15 cellular contexts compared by ENCODE assay signal in the genomic region with DNA sequence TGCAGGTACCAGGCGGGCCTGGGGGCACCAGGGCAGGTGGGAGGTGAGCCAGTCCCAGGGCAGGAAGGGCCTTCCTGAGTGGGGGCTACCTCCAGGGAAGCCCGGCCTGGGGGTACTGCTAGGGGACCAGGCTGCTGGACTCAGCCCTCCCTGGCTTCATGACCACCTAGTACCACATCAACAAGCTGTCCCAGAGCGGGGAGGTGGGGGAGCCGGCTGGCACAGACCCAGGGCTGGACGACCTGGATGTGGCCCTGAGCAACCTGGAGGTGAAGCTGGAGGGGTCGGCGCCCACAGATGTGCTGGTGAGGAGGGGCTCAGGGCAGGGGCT. TPM values are rescaled to one million over a fixed set of nuclear protein-coding genes. Genes with fewer than 3 reads are reported as not detected.
A peak's percentile ranks its signal among the peaks of the same experiment; 100 is the strongest.
DNase-seq lines count a peak whose midpoint lies in the region; ATAC-seq, FAIRE-seq and TF ChIP-seq lines count a peak whose summit lies in the region.
"Had no signal": no experiment of that assay in that cellular context is flagged by ENCODE, and none has a peak within 500 bp of the region (broad histone marks: within the 10 kb centered on the region; RNA-seq: fewer than 3 reads in every experiment).

No MANE protein-coding gene starts in this region.

- POLR2A ChIA-PET in HepG2 (lab: Yijun Ruan, JAX): no interaction called here

- peak overlapping the region in 2 of 11 experiments; percentile 14 to 25; a peak in 3 of 22 replicates for H3K4me2 ChIP-seq in BLaER1 treated with 17β-estradiol and CSF1 and Interleukin-3, amounts not matched to agents 10 nM and 100 nM
- no peak overlapping the region for H3K4me2 ChIP-seq in HepG2 (ENCODE audit: low read depth, low read length)
- H3K4me2 ChIP-seq: KMS-11, SK-N-SH had no signal

- no peak for FAIRE-seq in HepG2 (lab: Jason Lieb, UNC)
- FAIRE-seq: H1 had no signal

- H3K4me1 ChIP-seq in BLaER1 treated with 17β-estradiol and CSF1 and Interleukin-3, amounts not matched to agents 10 nM and 100 nM: peaks cover 52 to 99% (median 65%) of the 10 kb centered on the region in 10 experiments
- peaks cover 33% of the 10 kb centered on the region for H3K4me1 ChIP-seq in HepG2 (ENCODE audit: insufficient read depth, low read length)

- intact Hi-C loops in Calu3 (cut with micrococcal nuclease; ENCODE audit: unreplicated experiment): no loop called here
- intact Hi-C loops in HepG2 (cut with micrococcal nuclease; ENCODE audit: unreplicated experiment): no loop called here

- no peak for TF ChIP-seq CTCF in Calu3 (IDR thresholded peaks at IDR 0.05; ENCODE audit: unreplicated experiment)
- no peak for TF ChIP-seq CTCF in HepG2 (CRISPR knock-in tag; IDR thresholded peaks at IDR 0.05)

- H3K36me3 ChIP-seq in BLaER1 treated with 17β-estradiol and CSF1 and Interleukin-3, amounts not matched to agents 10 nM and 100 nM: peaks cover 80 to 98% (median 92%) of the 10 kb centered on the region in 11 experiments
- H3K36me3 ChIP-seq in HepG2 (replicated peaks in 1 of 2; ENCODE audit: control insufficient read depth in 1 of 2, insufficient read depth in 2 of 2, low read length in 2 of 2): peaks cover 0 to 3% of the 10 kb centered on the region in 2 experiments; a peak in 2 of 5 replicates

- CTCF ChIA-PET in Calu3 (lab: Charles Lee) (no interaction called here), HepG2 (lab: Yijun Ruan, JAX; ENCODE audit: low intra/inter-chr PET ratio, low total read pairs) (no interaction called here)

- in situ Hi-C loops in HepG2 (cut with HindIII; ENCODE audit: extremely low pct_ligation_motif_present, low pct_unique_long_range_greater_than_20kb): no loop called here

- peak overlapping the region in 9 of 11 experiments; percentile 11 to 65 (median 41); a peak in 14 of 22 replicates for H3K9ac ChIP-seq in BLaER1 treated with 17β-estradiol and CSF1 and Interleukin-3, amounts not matched to agents 10 nM and 100 nM
- no peak overlapping the region for H3K9ac ChIP-seq in HepG2 (ENCODE audit: insufficient read depth, low read depth, low read length)
- H3K9ac ChIP-seq: KMS-11, SK-N-SH had no signal

- TF ChIP-seq RAD21 in HepG2 (CRISPR knock-in tag; IDR thresholded peaks at IDR 0.05): no peak

- no peak for TF ChIP-seq POLR2A in HepG2 (IDR thresholded peaks at IDR 0.05; ENCODE audit: insufficient read depth in 1 of 2, low read depth in 2 of 2, low read length in 2 of 2)

- H3K36me3 Mint-ChIP-seq in Calu3 (ENCODE audit: insufficient read depth, unreplicated experiment): peaks cover 89% of the 10 kb centered on the region
- peaks cover 35% of the 10 kb centered on the region for H3K36me3 Mint-ChIP-seq in stimulated activated effector memory CD8-positive, alpha-beta T cell treated with anti-CD3 and anti-CD28 coated beads, Interleukin-12 subunit alpha, Interleukin-12 subunit beta, amount 100 ng/mL, for 72 hours

- no TSS peak for BruUV-seq in Calu3 (replicated peaks; lab: Mats Ljungman, UMichigan)
- BruUV-seq in HepG2 (replicated peaks; lab: Mats Ljungman, UMichigan): no TSS peak

- H3K4me3 Mint-ChIP-seq in Calu3 (ENCODE audit: low read depth, unreplicated experiment): no peak overlapping the region
- H3K4me3 Mint-ChIP-seq in stimulated activated effector memory CD8-positive, alpha-beta T cell treated with anti-CD3 and anti-CD28 coated beads, Interleukin-12 subunit alpha, Interleukin-12 subunit beta, amount 100 ng/mL, for 72 hours: no peak overlapping the region

- peak overlapping the region in 8 of 11 experiments; percentile 8 to 48 (median 28); a peak in 13 of 22 replicates for H3K27ac ChIP-seq in BLaER1 treated with 17β-estradiol and CSF1 and Interleukin-3, amounts not matched to agents 10 nM and 100 nM
- no peak overlapping the region for H3K27ac ChIP-seq in HepG2 (ENCODE audit: extremely low read length, insufficient read depth, low read length)
- H3K27ac ChIP-seq: KMS-11 had no signal

- H3K4me1 Mint-ChIP-seq in Calu3 (ENCODE audit: low read depth, unreplicated experiment): peaks cover 9% of the 10 kb centered on the region
- H3K4me1 Mint-ChIP-seq in stimulated activated effector memory CD8-positive, alpha-beta T cell treated with anti-CD3 and anti-CD28 coated beads, Interleukin-12 subunit alpha, Interleukin-12 subunit beta, amount 100 ng/mL, for 72 hours: peaks cover 23% of the 10 kb centered on the region

- no peak overlapping the region for H2AFZ ChIP-seq in HepG2 (ENCODE audit: low read length)

- DNase-seq in Calu3 (no peak), HepG2 (ENCODE audit: low spot score) (no peak), NCI-H1694 (lab: John Stamatoyannopoulos, UW) (no peak)
- no peak for DNase-seq in stimulated activated effector memory CD8-positive, alpha-beta T cell treated with anti-CD3 and anti-CD28 coated beads, Interleukin-12 subunit alpha, Interleukin-12 subunit beta, amount 100 ng/mL, for 72 hours (ENCODE audit: low spot score in 2 of 2)
- no peak for DNase-seq in effector CD4-positive, alpha-beta T cell
- no peak for DNase-seq in effector CD8-positive, alpha-beta T cell (lab: John Stamatoyannopoulos, UW)
- DNase-seq: NCI-H1048, NCI-H146, NCI-H524 treated with DMSO at 0.1 percent for 48 hours, SHP77 had no signal

- no peaks in the 10 kb centered on the region for H3K79me2 ChIP-seq in HepG2 (ENCODE audit: insufficient read depth, low read length)

- ATAC-seq in HepG2: peak; percentile 26
- no peak for ATAC-seq in stimulated activated effector memory CD8-positive, alpha-beta T cell treated with anti-CD3 and anti-CD28 coated beads, Interleukin-12 subunit alpha, Interleukin-12 subunit beta, amount 100 ng/mL, for 72 hours
- ATAC-seq: Panc1 had no signal

- no peaks in the 10 kb centered on the region for H3K27me3 ChIP-seq in BLaER1 treated with 17β-estradiol and CSF1 and Interleukin-3, amounts not matched to agents 10 nM and 100 nM
- no peaks in the 10 kb centered on the region for H3K27me3 ChIP-seq in HepG2 (ENCODE audit: control insufficient read depth in 1 of 2, insufficient read depth in 2 of 2, low read length in 2 of 2)

- no peak overlapping the region for H3K4me3 ChIP-seq in BLaER1 treated with 17β-estradiol and CSF1 and Interleukin-3, amounts not matched to agents 10 nM and 100 nM
- no peak overlapping the region for H3K4me3 ChIP-seq in HepG2 (replicated peaks in 1 of 3; ENCODE audit: insufficient read depth in 1 of 3, low read depth in 2 of 3, low read length in 3 of 3)

- H3K9me3 Mint-ChIP-seq in Calu3 (ENCODE audit: low read depth, unreplicated experiment): no peaks in the 10 kb centered on the region
- no peaks in the 10 kb centered on the region for H3K9me3 Mint-ChIP-seq in stimulated activated effector memory CD8-positive, alpha-beta T cell treated with anti-CD3 and anti-CD28 coated beads, Interleukin-12 subunit alpha, Interleukin-12 subunit beta, amount 100 ng/mL, for 72 hours

- 90% methylated on average over 2 of the region's 7 CpGs for WGBS in HepG2 (ENCODE audit: low lambda C conversion rate)

- no peaks in the 10 kb centered on the region for H3K9me3 ChIP-seq in BLaER1 treated with 17β-estradiol and CSF1 and Interleukin-3, amounts not matched to agents 10 nM and 100 nM (replicated peaks in 1 of 11)
- no peaks in the 10 kb centered on the region for H3K9me3 ChIP-seq in HepG2 (ENCODE audit: low read length)
- H3K9me3 ChIP-seq: SK-N-SH had no signal

- peaks cover 4 to 97% (median 61%) of the 10 kb centered on the region in 11 experiments; a peak in 21 of 22 replicates for H4K20me1 ChIP-seq in BLaER1 treated with 17β-estradiol and CSF1 and Interleukin-3, amounts not matched to agents 10 nM and 100 nM
- no peaks in the 10 kb centered on the region for H4K20me1 ChIP-seq in HepG2 (ENCODE audit: insufficient read depth, low read length)

- H3K27ac Mint-ChIP-seq in Calu3 (ENCODE audit: unreplicated experiment): peak overlapping the region; percentile 19
- peak overlapping the region; percentile 86 for H3K27ac Mint-ChIP-seq in stimulated activated effector memory CD8-positive, alpha-beta T cell treated with anti-CD3 and anti-CD28 coated beads, Interleukin-12 subunit alpha, Interleukin-12 subunit beta, amount 100 ng/mL, for 72 hours

- no peak for TF ChIP-seq EP300 in HepG2 (IDR thresholded peaks at IDR 0.05; ENCODE audit: low read depth in 2 of 2, low read length in 2 of 2)
- no peak for TF ChIP-seq EP300 in HepG2 (CRISPR knock-in tag; IDR thresholded peaks at IDR 0.05; ENCODE audit: borderline replicate concordance)

- H3K27me3 Mint-ChIP-seq in Calu3 (ENCODE audit: unreplicated experiment): no peaks in the 10 kb centered on the region

RNA-seq across cellular contexts. Expression of a gene that starts 6.7 kb away (rescaled TPM):
- 43.1 TPM in 2 replicates for total RNA-seq in Calu3 (2022)
- 21.0 and 24.8 TPM in 2 replicates for total RNA-seq in HepG2 (2016; rRNA removed; fragmentation: Illumina TruSeq; extraction: Trizol)
- total RNA-seq in HepG2 (2016; cell fraction: cytosol; rRNA removed; fragmentation: Illumina TruSeq; extraction: Trizol; ENCODE audit: low read depth): 51.8 and 67.6 TPM in 2 replicates
- 18.2 and 26.1 TPM in 2 replicates for total RNA-seq in HepG2 (2016; cell fraction: insoluble cytoplasmic fraction; rRNA removed; fragmentation: Illumina TruSeq; extraction: Trizol)
- total RNA-seq in HepG2 (2016; cell fraction: membrane; rRNA removed; fragmentation: Illumina TruSeq; extraction: Trizol): 40.6 and 48.2 TPM in 2 replicates
- total RNA-seq in HepG2 (2016; cell fraction: nucleus; rRNA removed; fragmentation: Illumina TruSeq; extraction: Trizol): 17.4 and 18.2 TPM in 2 replicates
- polyA plus RNA-seq in HepG2 (2011; rRNA removed): 40.7 and 45.1 TPM in 2 replicates
- 33.6 and 56.7 TPM in 2 replicates for polyA plus RNA-seq in HepG2 (2011; cell fraction: cytosol; rRNA removed)
- polyA plus RNA-seq in HepG2 (2011; cell fraction: nucleus; rRNA removed): 175 and 197 TPM in 2 replicates
- 24.3 TPM in 2 replicates for polyA plus RNA-seq in HepG2 (2012)
- 59.1 and 73.2 TPM in 2 replicates for polyA plus RNA-seq in HepG2 (2016; cell fraction: cytosol; fragmentation: Illumina TruSeq; extraction: Trizol; ENCODE audit: low read depth)
- 18.0 and 24.7 TPM in 2 replicates for polyA plus RNA-seq in HepG2 (2016; cell fraction: insoluble cytoplasmic fraction; fragmentation: Illumina TruSeq; extraction: Trizol; ENCODE audit: low read depth)
- 41.3 and 42.8 TPM in 2 replicates for polyA plus RNA-seq in HepG2 (2016; cell fraction: membrane; fragmentation: Illumina TruSeq; extraction: Trizol; ENCODE audit: low read depth)
- polyA plus RNA-seq in HepG2 (2016; cell fraction: nucleus; fragmentation: Illumina TruSeq; extraction: Trizol; ENCODE audit: insufficient read depth, low read depth): 39.3 and 44.3 TPM in 2 replicates
- polyA minus RNA-seq in HepG2 (2011; rRNA and poly(A)+ RNA removed; ENCODE audit: low replicate concordance): 34.0 and 59.0 TPM in 2 replicates
- polyA minus RNA-seq in HepG2 (2011; cell fraction: cytosol; rRNA and poly(A)+ RNA removed): 15.5 and 17.8 TPM in 2 replicates
- polyA minus RNA-seq in HepG2 (2011; cell fraction: nucleus; rRNA and poly(A)+ RNA removed): 14.8 and 16.0 TPM in 2 replicates

RNA-seq across cellular contexts. Expression of a gene that starts 6.8 kb away (rescaled TPM):
- total RNA-seq in Calu3 (2022) (58.7 and 63.6 TPM in 2 replicates), HepG2 (2016; rRNA removed; fragmentation: Illumina TruSeq; extraction: Trizol) (38.5 and 39.8 TPM in 2 replicates)
- 48.7 and 58.7 TPM in 2 replicates for total RNA-seq in HepG2 (2016; cell fraction: cytosol; rRNA removed; fragmentation: Illumina TruSeq; extraction: Trizol; ENCODE audit: low read depth)
- total RNA-seq in HepG2 (2016; cell fraction: insoluble cytoplasmic fraction; rRNA removed; fragmentation: Illumina TruSeq; extraction: Trizol): 37.6 and 40.0 TPM in 2 replicates
- 48.0 and 62.5 TPM in 2 replicates for total RNA-seq in HepG2 (2016; cell fraction: membrane; rRNA removed; fragmentation: Illumina TruSeq; extraction: Trizol)
- 18.9 and 27.6 TPM in 2 replicates for total RNA-seq in HepG2 (2016; cell fraction: nucleus; rRNA removed; fragmentation: Illumina TruSeq; extraction: Trizol)
- polyA plus RNA-seq in HepG2 (2011; rRNA removed): 33.5 and 38.6 TPM in 2 replicates
- polyA plus RNA-seq in HepG2 (2011; cell fraction: cytosol; rRNA removed): 23.8 and 46.2 TPM in 2 replicates
- polyA plus RNA-seq in HepG2 (2011; cell fraction: nucleus; rRNA removed): 106 and 113 TPM in 2 replicates
- 14.6 and 20.4 TPM in 2 replicates for polyA plus RNA-seq in HepG2 (2012)
- 41.8 and 51.1 TPM in 2 replicates for polyA plus RNA-seq in HepG2 (2016; cell fraction: cytosol; fragmentation: Illumina TruSeq; extraction: Trizol; ENCODE audit: low read depth)
- polyA plus RNA-seq in HepG2 (2016; cell fraction: insoluble cytoplasmic fraction; fragmentation: Illumina TruSeq; extraction: Trizol; ENCODE audit: low read depth): 30.6 and 31.0 TPM in 2 replicates
- 38.0 and 47.3 TPM in 2 replicates for polyA plus RNA-seq in HepG2 (2016; cell fraction: membrane; fragmentation: Illumina TruSeq; extraction: Trizol; ENCODE audit: low read depth)
- polyA plus RNA-seq in HepG2 (2016; cell fraction: nucleus; fragmentation: Illumina TruSeq; extraction: Trizol; ENCODE audit: insufficient read depth, low read depth): 38.7 and 47.5 TPM in 2 replicates
- polyA minus RNA-seq in HepG2 (2011; rRNA and poly(A)+ RNA removed; ENCODE audit: low replicate concordance): 36.4 and 41.0 TPM in 2 replicates
- 15.6 and 16.6 TPM in 2 replicates for polyA minus RNA-seq in HepG2 (2011; cell fraction: cytosol; rRNA and poly(A)+ RNA removed)
- polyA minus RNA-seq in HepG2 (2011; cell fraction: nucleus; rRNA and poly(A)+ RNA removed): 25.8 and 28.7 TPM in 2 replicates

RNA-seq across cellular contexts. Expression of a gene that starts 11.0 kb away (rescaled TPM):
- total RNA-seq in Calu3 (2022): 26.6 and 28.0 TPM in 2 replicates
- total RNA-seq in HepG2 (2016; rRNA removed; fragmentation: Illumina TruSeq; extraction: Trizol): 7.1 and 10.3 TPM in 2 replicates
- total RNA-seq in HepG2 (2016; cell fraction: cytosol; rRNA removed; fragmentation: Illumina TruSeq; extraction: Trizol; ENCODE audit: low read depth): 28.3 and 35.6 TPM in 2 replicates
- total RNA-seq in HepG2 (2016; cell fraction: insoluble cytoplasmic fraction; rRNA removed; fragmentation: Illumina TruSeq; extraction: Trizol): 6.3 and 10.4 TPM in 2 replicates
- total RNA-seq in HepG2 (2016; cell fraction: membrane; rRNA removed; fragmentation: Illumina TruSeq; extraction: Trizol): 28.1 and 29.9 TPM in 2 replicates
- 5.2 and 8.8 TPM in 2 replicates for total RNA-seq in HepG2 (2016; cell fraction: nucleus; rRNA removed; fragmentation: Illumina TruSeq; extraction: Trizol)
- polyA plus RNA-seq in HepG2 (2011; rRNA removed): 60.8 and 70.9 TPM in 2 replicates
- polyA plus RNA-seq in HepG2 (2011; cell fraction: cytosol; rRNA removed): 33.5 and 51.1 TPM in 2 replicates
- 73.5 and 95.2 TPM in 2 replicates for polyA plus RNA-seq in HepG2 (2011; cell fraction: nucleus; rRNA removed)
- polyA plus RNA-seq in HepG2 (2012): 39.4 and 41.6 TPM in 2 replicates
- polyA plus RNA-seq in HepG2 (2016; cell fraction: cytosol; fragmentation: Illumina TruSeq; extraction: Trizol; ENCODE audit: low read depth): 106 and 114 TPM in 2 replicates
- 22.4 and 29.3 TPM in 2 replicates for polyA plus RNA-seq in HepG2 (2016; cell fraction: insoluble cytoplasmic fraction; fragmentation: Illumina TruSeq; extraction: Trizol; ENCODE audit: low read depth)
- polyA plus RNA-seq in HepG2 (2016; cell fraction: membrane; fragmentation: Illumina TruSeq; extraction: Trizol; ENCODE audit: low read depth): 95.1 and 103 TPM in 2 replicates
- polyA plus RNA-seq in HepG2 (2016; cell fraction: nucleus; fragmentation: Illumina TruSeq; extraction: Trizol; ENCODE audit: insufficient read depth, low read depth): 38.2 and 42.5 TPM in 2 replicates
- 22.4 and 24.1 TPM in 2 replicates for polyA minus RNA-seq in HepG2 (2011; rRNA and poly(A)+ RNA removed; ENCODE audit: low replicate concordance)
- 10.7 and 10.8 TPM in 2 replicates for polyA minus RNA-seq in HepG2 (2011; cell fraction: cytosol; rRNA and poly(A)+ RNA removed)
- polyA minus RNA-seq in HepG2 (2011; cell fraction: nucleus; rRNA and poly(A)+ RNA removed): 6.1 and 7.1 TPM in 2 replicates

RNA-seq across cellular contexts. Expression of a gene that starts 12.8 kb away (rescaled TPM):
- total RNA-seq in Calu3 (2022): 16.6 and 18.6 TPM in 2 replicates
- total RNA-seq in HepG2 (2016; rRNA removed; fragmentation: Illumina TruSeq; extraction: Trizol): not detected in 2 replicates
- not detected in 2 replicates for total RNA-seq in HepG2 (2016; cell fraction: cytosol; rRNA removed; fragmentation: Illumina TruSeq; extraction: Trizol; ENCODE audit: low read depth)
- 0.30 TPM in 1 of 2 replicates, not detected in the other for total RNA-seq in HepG2 (2016; cell fraction: insoluble cytoplasmic fraction; rRNA removed; fragmentation: Illumina TruSeq; extraction: Trizol)
- 0.22 TPM in 1 of 2 replicates, not detected in the other for total RNA-seq in HepG2 (2016; cell fraction: membrane; rRNA removed; fragmentation: Illumina TruSeq; extraction: Trizol)
- not detected in 2 replicates for total RNA-seq in HepG2 (2016; cell fraction: nucleus; rRNA removed; fragmentation: Illumina TruSeq; extraction: Trizol)
- polyA plus RNA-seq in HepG2 (2011; rRNA removed): 0.16 and 0.29 TPM in 2 replicates
- 0.11 and 0.15 TPM in 2 replicates for polyA plus RNA-seq in HepG2 (2011; cell fraction: cytosol; rRNA removed)
- 2.4 and 3.6 TPM in 2 replicates for polyA plus RNA-seq in HepG2 (2011; cell fraction: nucleus; rRNA removed)
- polyA plus RNA-seq in HepG2 (2012): 0.40 and 0.93 TPM in 2 replicates
- polyA plus RNA-seq in HepG2 (2016; cell fraction: cytosol; fragmentation: Illumina TruSeq; extraction: Trizol; ENCODE audit: low read depth): not detected in 2 replicates
- polyA plus RNA-seq in HepG2 (2016; cell fraction: insoluble cytoplasmic fraction; fragmentation: Illumina TruSeq; extraction: Trizol; ENCODE audit: low read depth): not detected in 2 replicates
- polyA plus RNA-seq in HepG2 (2016; cell fraction: membrane; fragmentation: Illumina TruSeq; extraction: Trizol; ENCODE audit: low read depth): 0.08 TPM in 1 of 2 replicates, not detected in the other
- 0.75 TPM in 1 of 2 replicates, not detected in the other for polyA plus RNA-seq in HepG2 (2016; cell fraction: nucleus; fragmentation: Illumina TruSeq; extraction: Trizol; ENCODE audit: insufficient read depth, low read depth)
- polyA minus RNA-seq in HepG2 (2011; rRNA and poly(A)+ RNA removed; ENCODE audit: low replicate concordance): 0.76 and 0.91 TPM in 2 replicates
- polyA minus RNA-seq in HepG2 (2011; cell fraction: cytosol; rRNA and poly(A)+ RNA removed): not detected in 2 replicates
- 0.12 and 1.3 TPM in 2 replicates for polyA minus RNA-seq in HepG2 (2011; cell fraction: nucleus; rRNA and poly(A)+ RNA removed)

RNA-seq across cellular contexts. Expression of a gene that starts 15.1 kb away (rescaled TPM):
- total RNA-seq in Calu3 (2022) (88.8 and 91.5 TPM in 2 replicates), HepG2 (2016; rRNA removed; fragmentation: Illumina TruSeq; extraction: Trizol) (10.1 and 11.3 TPM in 2 replicates)
- 33.3 and 36.0 TPM in 2 replicates for total RNA-seq in HepG2 (2016; cell fraction: cytosol; rRNA removed; fragmentation: Illumina TruSeq; extraction: Trizol; ENCODE audit: low read depth)
- total RNA-seq in HepG2 (2016; cell fraction: insoluble cytoplasmic fraction; rRNA removed; fragmentation: Illumina TruSeq; extraction: Trizol): 7.7 and 10.8 TPM in 2 replicates
- total RNA-seq in HepG2 (2016; cell fraction: membrane; rRNA removed; fragmentation: Illumina TruSeq; extraction: Trizol): 38.1 and 42.4 TPM in 2 replicates
- 6.0 and 7.4 TPM in 2 replicates for total RNA-seq in HepG2 (2016; cell fraction: nucleus; rRNA removed; fragmentation: Illumina TruSeq; extraction: Trizol)
- polyA plus RNA-seq in HepG2 (2011; rRNA removed): 9.0 and 10.8 TPM in 2 replicates
- 6.4 and 7.2 TPM in 2 replicates for polyA plus RNA-seq in HepG2 (2011; cell fraction: cytosol; rRNA removed)
- 14.7 and 17.2 TPM in 2 replicates for polyA plus RNA-seq in HepG2 (2011; cell fraction: nucleus; rRNA removed)
- 40.4 and 54.0 TPM in 2 replicates for polyA plus RNA-seq in HepG2 (2012)
- 75.5 and 81.3 TPM in 2 replicates for polyA plus RNA-seq in HepG2 (2016; cell fraction: cytosol; fragmentation: Illumina TruSeq; extraction: Trizol; ENCODE audit: low read depth)
- 19.0 and 24.4 TPM in 2 replicates for polyA plus RNA-seq in HepG2 (2016; cell fraction: insoluble cytoplasmic fraction; fragmentation: Illumina TruSeq; extraction: Trizol; ENCODE audit: low read depth)
- 73.2 and 75.8 TPM in 2 replicates for polyA plus RNA-seq in HepG2 (2016; cell fraction: membrane; fragmentation: Illumina TruSeq; extraction: Trizol; ENCODE audit: low read depth)
- 29.2 and 36.6 TPM in 2 replicates for polyA plus RNA-seq in HepG2 (2016; cell fraction: nucleus; fragmentation: Illumina TruSeq; extraction: Trizol; ENCODE audit: insufficient read depth, low read depth)
- 8.3 and 8.6 TPM in 2 replicates for polyA minus RNA-seq in HepG2 (2011; rRNA and poly(A)+ RNA removed; ENCODE audit: low replicate concordance)
- 9.6 and 10.8 TPM in 2 replicates for polyA minus RNA-seq in HepG2 (2011; cell fraction: cytosol; rRNA and poly(A)+ RNA removed)
- 2.8 and 3.7 TPM in 2 replicates for polyA minus RNA-seq in HepG2 (2011; cell fraction: nucleus; rRNA and poly(A)+ RNA removed)
